In the genomic region with DNA sequence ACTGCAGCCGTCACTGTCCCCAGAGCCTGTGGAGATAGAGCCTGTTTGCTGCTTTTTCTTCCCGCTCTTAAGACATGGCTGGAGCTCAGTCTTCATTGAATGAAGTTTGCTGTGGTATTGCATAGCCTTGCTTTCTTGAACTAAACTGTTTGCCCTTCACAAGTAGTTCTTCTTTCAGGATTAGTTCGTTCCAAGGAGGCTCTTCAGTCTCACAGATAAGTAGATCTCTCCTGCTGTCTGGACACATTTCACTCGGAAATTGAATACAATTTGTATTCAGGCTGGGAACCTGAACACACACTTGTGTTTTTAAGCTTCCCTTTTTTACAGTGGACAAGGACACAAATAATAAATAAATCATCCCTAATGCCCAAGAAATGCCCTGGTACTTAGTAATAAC, we compare ENCODE assay signal across 22 cellular contexts. TPM values are rescaled to one million over a fixed set of nuclear protein-coding genes. Genes with fewer than 3 reads are reported as not detected.
DNase-seq lines count a peak whose midpoint lies in the region; ATAC-seq and TF ChIP-seq lines count a peak whose summit lies in the region.
"Had no signal": no experiment of that assay in that cellular context is flagged by ENCODE, and none has a peak within 500 bp of the region (broad histone marks: within the 10 kb centered on the region; RNA-seq: fewer than 3 reads in every experiment).

No MANE protein-coding gene starts in this region.

- TF ChIP-seq CTCF in gastroesophageal sphincter (IDR thresholded peaks at IDR 0.05) = no peak
- TF ChIP-seq CTCF in spleen (IDR thresholded peaks at IDR 0.05 in 8 of 11, conservative IDR thresholded peaks at IDR 0.05 in 3 of 11) = no peak
- no peak for TF ChIP-seq CTCF in ovary (IDR thresholded peaks at IDR 0.05)

- no peak for ATAC-seq in gastroesophageal sphincter
- ATAC-seq in HG03196 (IDR thresholded peaks at IDR 0.05; ENCODE audit: unreplicated experiment) = no peak
- ATAC-seq: activated T-cell treated with anti-CD3 and anti-CD28 coated beads, Interleukin-2, amount 50 U/mL, for 72 hours; natural killer cell treated with Interleukin-12 subunit alpha and Interleukin-12 subunit beta and Interleukin-15 and Interleukin-18, amount 100 ng/mL, for 72 hours had no signal

- H3K4me1 ChIP-seq in gastroesophageal sphincter (peaks cover 0 to 27% (median 0%) of the 10 kb centered on the region in 3 donors), spleen (peaks cover 20 to 72% (median 35%) of the 10 kb centered on the region in 6 donors), ovary (ENCODE audit: insufficient read depth) (peaks cover 4% of the 10 kb centered on the region)

- intact Hi-C loops in spleen (cut with DNase I; ENCODE audit: low total_unique reads) (loop anchor here (10.0 kb wide), 1 partner anchor 75 kb away; no protein-coding TSS in a partner anchor), ovary (cut with DNase I) (no loop called here)

- peak; percentile 10 for DNase-seq in CD1c-positive myeloid dendritic cell (ENCODE audit: extremely low spot score)
- DNase-seq in MV-4-11 (lab: John Stamatoyannopoulos, UW) = peak; percentile 24
- no peak for DNase-seq in spleen
- no peak for DNase-seq in NCI-H2081 (lab: John Stamatoyannopoulos, UW)
- no peak for DNase-seq in ovary
- DNase-seq: activated CD4-positive, alpha-beta T cell treated with anti-CD3 and anti-CD28 coated beads, Interleukin-2, amount 50 U/mL, for 48 hours; activated CD4-positive, CD25-positive, alpha-beta regulatory T cell treated with anti-CD3 and anti-CD28 coated beads, Interleukin-2, amount 50 U/mL, for 72 hours; activated T-cell treated with anti-CD3 and anti-CD28 coated beads, Interleukin-2, amount 50 U/mL, for 72 hours; caudate nucleus; cortex of kidney; IMR-90; islet precursor cell; left ventricle myocardium superior; NCI-H146; NCI-H2171; retina had no signal

- H3K9me3 ChIP-seq in gastroesophageal sphincter (no peaks in the 10 kb centered on the region), spleen (no peaks in the 10 kb centered on the region), ovary (no peaks in the 10 kb centered on the region)
- H3K9me3 ChIP-seq: tibial nerve had no signal

- H3K27me3 ChIP-seq in gastroesophageal sphincter = no peaks in the 10 kb centered on the region
- no peaks in the 10 kb centered on the region for H3K27me3 ChIP-seq in spleen (replicated peaks in 1 of 7)
- H3K27me3 ChIP-seq in ovary = no peaks in the 10 kb centered on the region
- H3K27me3 ChIP-seq: tibial nerve had no signal

- no peak overlapping the region for H3K4me3 ChIP-seq in gastroesophageal sphincter
- no peak overlapping the region for H3K4me3 ChIP-seq in spleen
- H3K4me3 ChIP-seq in ovary = no peak overlapping the region
- H3K4me3 ChIP-seq: SK-N-MC, tibial nerve had no signal

- TF ChIP-seq EP300 in gastroesophageal sphincter (IDR thresholded peaks at IDR 0.05) = no peak
- TF ChIP-seq EP300 in ovary (IDR thresholded peaks at IDR 0.05) = no peak

- H3K36me3 ChIP-seq in gastroesophageal sphincter (peaks cover 0 to 37% of the 10 kb centered on the region in 2 donors), spleen (peaks cover 0 to 40% (median 28%) of the 10 kb centered on the region in 6 donors), ovary (no peaks in the 10 kb centered on the region)

- H3K27ac ChIP-seq in gastroesophageal sphincter (peak overlapping the region in 3 of 4 donors; percentile 36 to 57 (median 55)), spleen (peak overlapping the region in 6 of 8 donors; percentile 82 to 95 (median 88)), ovary (no peak overlapping the region)
- H3K27ac ChIP-seq: C4-2B, SK-N-MC had no signal

- WGBS in gastroesophageal sphincter (ENCODE audit: low coverage in 1 of 2), 2 donors = 76 to 87% methylated on average over 3 to 4 of the region's 4 CpGs
- 83 to 89% (median 85%) methylated on average over 4 of the region's 4 CpGs for WGBS in spleen, 5 donors
- WGBS in ovary, 3 donors = 65 to 76% (median 67%) methylated on average over 4 of the region's 4 CpGs

- TF ChIP-seq POLR2A in gastroesophageal sphincter (IDR thresholded peaks at IDR 0.05) = no peak
- no peak for TF ChIP-seq POLR2A in spleen (IDR thresholded peaks at IDR 0.05)
- no peak for TF ChIP-seq POLR2A in ovary (IDR thresholded peaks at IDR 0.05)

RNA-seq across cellular contexts. Expression of a gene that starts 34.7 kb away (rescaled TPM):
- 10 to 100 TPM; 28.9 to 44.1 (median 31.9) TPM for total RNA-seq in gastroesophageal sphincter
- 10 to 100 TPM; 53.2 to 86.1 (median 75.6) TPM for total RNA-seq in spleen
- 10 to 100 TPM in 2 of 3 donors, 1 to 10 TPM in 1; 9.2 to 12.8 (median 10.1) TPM for polyA plus RNA-seq in spleen
- 10 to 100 TPM; 20.6 to 47.9 (median 35.1) TPM for total RNA-seq in ovary
- polyA plus RNA-seq in ovary = 10 to 100 TPM; 26.4 to 31.2 TPM

RNA-seq across cellular contexts. Expression of a gene that starts 43.8 kb away (rescaled TPM):
- total RNA-seq in gastroesophageal sphincter (10 to 100 TPM; 19.6 to 53.7 (median 41.1) TPM), spleen (100 to 1,000 TPM in 5 of 7 donors, 10 to 100 TPM in 2; 87.1 to 133 (median 114) TPM), ovary (10 to 100 TPM; 39.6 to 54.5 (median 46.7) TPM)
- polyA plus RNA-seq in spleen (10 to 100 TPM; 73.6 to 77.9 (median 77.4) TPM), ovary (100 to 1,000 TPM in 1 of 2 donors, 10 to 100 TPM in 1; 43.7 to 125 TPM)

Comparison
In these comparisons a context has a peak if more than half of its experiments do, and no peak if none do; other contexts are left out.
1. DNase-seq: peak in CD1c-positive myeloid dendritic cell (single experiment) and MV-4-11 (single experiment); none in spleen (single experiment), NCI-H2081 (0 of 2) and ovary (0 of 5).
2. H3K27ac ChIP-seq: peak in gastroesophageal sphincter (3 of 4) and spleen (6 of 8); none in ovary (0 of 2).